In genomic region chr2:237694423-237695194, GRCh38 we compare ENCODE assay signal across 8 cellular contexts.
A peak's percentile ranks its signal among the peaks of the same experiment; 100 is the strongest.
DNase-seq lines count a peak whose midpoint lies in the region; ATAC-seq and TF ChIP-seq lines count a peak whose summit lies in the region.

No MANE protein-coding gene starts in this region.

- ATAC-seq in activated naive CD8-positive, alpha-beta T cell treated with anti-CD3 and anti-CD28 coated beads, Interleukin-2, amount 10 ng/mL, durations not matched to agents 7 days and 5 days (ENCODE audit: low read depth): peak; percentile 8
- ATAC-seq in memory B cell (ENCODE audit: low read depth) (no peak), GM19455 (IDR thresholded peaks at IDR 0.05; ENCODE audit: unreplicated experiment) (no peak)

- H3K4me1 Mint-ChIP-seq in activated naive CD8-positive, alpha-beta T cell treated with anti-CD3 and anti-CD28 coated beads, Interleukin-2, amount 10 ng/mL, durations not matched to agents 7 days and 5 days: peaks cover 58% of the 10 kb centered on the region
- H3K4me1 Mint-ChIP-seq in memory B cell: peaks cover 56% of the 10 kb centered on the region

- no peaks in the 10 kb centered on the region; the same call in 1 of the 2 replicates for H3K9me3 ChIP-seq in AG04450 (ENCODE audit: control insufficient read depth, insufficient read depth, low read length)

- H3K4me3 ChIP-seq in AG04450 (ENCODE audit: low read depth, low read length): peak overlapping the region; percentile 88
- peak overlapping the region; percentile 94 for H3K4me3 ChIP-seq in HFF-Myc (replicated peaks; ENCODE audit: low read depth, low read length)

- no peaks in the 10 kb centered on the region for H3K9me3 Mint-ChIP-seq in activated naive CD8-positive, alpha-beta T cell treated with anti-CD3 and anti-CD28 coated beads, Interleukin-2, amount 10 ng/mL, durations not matched to agents 7 days and 5 days
- no peaks in the 10 kb centered on the region for H3K9me3 Mint-ChIP-seq in memory B cell

- POLR2A ChIA-PET in AG04450 (lab: Yijun Ruan, JAX): interaction anchor here (0.6 to 0.8 kb wide), 2 partner anchors 17 to 60 kb away, joined by 3 read pairs; no protein-coding TSS in a partner anchor
- POLR2A ChIA-PET in activated naive CD8-positive, alpha-beta T cell treated with anti-CD3 and anti-CD28 coated beads, Interleukin-2, amount 10 ng/mL, durations not matched to agents 7 days and 5 days (lab: Charles Lee): interaction anchor here (0.6 to 9.4 kb wide), 5 partner anchors 7 to 304 kb away, joined by 3 to 187 read pairs (median 4); no protein-coding TSS in a partner anchor
- POLR2A ChIA-PET in HEK293T (lab: Yijun Ruan, JAX): no interaction called here

- H3K27ac ChIP-seq in AG04450 (ENCODE audit: low read depth, low read length): peak overlapping the region; percentile 82

- peaks cover 21% of the 10 kb centered on the region for H3K36me3 Mint-ChIP-seq in activated naive CD8-positive, alpha-beta T cell treated with anti-CD3 and anti-CD28 coated beads, Interleukin-2, amount 10 ng/mL, durations not matched to agents 7 days and 5 days
- peaks cover under 1% of the 10 kb centered on the region for H3K36me3 Mint-ChIP-seq in memory B cell

- peak overlapping the region; percentile 96 for H3K27ac Mint-ChIP-seq in activated naive CD8-positive, alpha-beta T cell treated with anti-CD3 and anti-CD28 coated beads, Interleukin-2, amount 10 ng/mL, durations not matched to agents 7 days and 5 days
- peak overlapping the region; percentile 84 for H3K27ac Mint-ChIP-seq in memory B cell

- DNase-seq in AG04450 (ENCODE audit: low read depth, low spot score) (no peak), HFF-Myc (ENCODE audit: extremely low read depth, low read depth) (no peak), memory B cell (ENCODE audit: low spot score in 2 of 2) (no peak), cerebellar cortex (ENCODE audit: low spot score) (no peak), hypothalamus (lab: John Stamatoyannopoulos, UW) (no peak), HEK293T (ENCODE audit: extremely low spot score) (no peak)
- DNase-seq in activated naive CD8-positive, alpha-beta T cell treated with anti-CD3 and anti-CD28 coated beads, Interleukin-2, amount 10 ng/mL, durations not matched to agents 7 days and 5 days: peak; percentile 58

- no peaks in the 10 kb centered on the region for H3K27me3 ChIP-seq in AG04450 (ENCODE audit: control insufficient read depth, insufficient read depth, low read length)

- peak overlapping the region; percentile 97 for H3K4me3 Mint-ChIP-seq in activated naive CD8-positive, alpha-beta T cell treated with anti-CD3 and anti-CD28 coated beads, Interleukin-2, amount 10 ng/mL, durations not matched to agents 7 days and 5 days
- peak overlapping the region; percentile 86 for H3K4me3 Mint-ChIP-seq in memory B cell

- no peaks in the 10 kb centered on the region for H3K27me3 Mint-ChIP-seq in activated naive CD8-positive, alpha-beta T cell treated with anti-CD3 and anti-CD28 coated beads, Interleukin-2, amount 10 ng/mL, durations not matched to agents 7 days and 5 days
- H3K27me3 Mint-ChIP-seq in memory B cell: no peaks in the 10 kb centered on the region

- CTCF ChIA-PET in AG04450 (lab: Charles Lee) (interaction anchor here (0.9 to 2.1 kb wide), 2 partner anchors 13 to 51 kb away, joined by 4 to 20 read pairs; no protein-coding TSS in a partner anchor), HEK293T (lab: Yijun Ruan, JAX) (interaction anchor here (0.7 kb wide), 1 partner anchor 10 kb away, joined by 3 read pairs; no protein-coding TSS in a partner anchor)

- no peak for TF ChIP-seq CTCF in AG04450 (IDR thresholded peaks at IDR 0.05; ENCODE audit: low read depth, low read length)
- TF ChIP-seq CTCF in HFF-Myc (IDR thresholded peaks at IDR 0.05; ENCODE audit: low read depth, low read length, missing control alignments): no peak

TF ChIP-seq in HEK293T, 16 proteins besides CTCF, POLR2A, EP300 and RAD21:
- TF ChIP-seq SP1 (IDR thresholded peaks at IDR 0.05) (no peak), SUZ12 (IDR thresholded peaks at IDR 0.05) (no peak), HDGF (IDR thresholded peaks at IDR 0.05; ENCODE audit: borderline replicate concordance) (no peak), ARNT (IDR thresholded peaks at IDR 0.05) (no peak), PKNOX1 (IDR thresholded peaks at IDR 0.05) (no peak), TARDBP (IDR thresholded peaks at IDR 0.05) (no peak), L3MBTL2 (conservative IDR thresholded peaks at IDR 0.05) (no peak), BHLHE40 (IDR thresholded peaks at IDR 0.05; ENCODE audit: borderline replicate concordance) (no peak), ELF4 (IDR thresholded peaks at IDR 0.05) (no peak), CTBP1 (IDR thresholded peaks at IDR 0.05; ENCODE audit: borderline replicate concordance) (no peak), FOXK2 (IDR thresholded peaks at IDR 0.05) (no peak), NFRKB (IDR thresholded peaks at IDR 0.05) (no peak), FOXM1 (IDR thresholded peaks at IDR 0.05; ENCODE audit: borderline replicate concordance) (no peak), ZNF384 (IDR thresholded peaks at IDR 0.05) (no peak)
